11 cellular contexts compared by ENCODE assay signal in the genomic region with DNA sequence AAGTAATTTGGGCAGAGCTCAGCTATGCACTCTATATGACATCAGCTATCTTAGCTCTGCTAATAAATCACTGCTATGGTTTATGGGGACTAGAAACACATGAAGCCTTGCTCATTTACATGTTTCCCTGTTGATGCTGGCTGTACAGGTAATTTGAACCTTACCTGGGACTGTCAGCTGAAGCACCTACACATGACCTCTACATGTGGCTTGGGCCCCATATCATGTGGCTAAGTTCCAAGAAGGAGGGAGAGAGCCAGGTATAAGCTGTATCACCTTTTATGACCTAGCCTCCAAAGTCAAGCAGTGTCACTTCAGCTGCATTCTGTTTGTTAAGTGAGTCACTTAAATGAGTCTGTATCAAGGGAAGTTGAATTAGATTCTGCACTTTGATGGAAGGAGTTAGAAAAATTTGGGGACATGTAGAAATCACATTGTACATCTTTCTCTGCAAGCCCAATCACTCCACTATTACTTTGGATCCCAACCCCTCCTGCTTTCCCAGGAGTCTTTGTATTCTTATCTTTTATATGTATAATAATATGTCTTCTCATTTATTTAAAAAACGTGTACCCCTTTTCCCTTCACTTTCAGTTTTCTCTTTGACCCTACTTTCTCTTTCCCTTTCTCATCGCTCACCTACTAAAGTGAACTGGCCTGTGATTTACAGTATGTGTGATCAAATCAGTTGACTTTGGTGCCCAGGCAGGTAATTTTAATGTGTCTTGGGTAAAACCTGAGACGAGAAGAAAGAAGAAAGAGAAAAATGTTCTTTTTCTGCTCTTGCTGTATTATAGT. TPM values are rescaled to one million over a fixed set of nuclear protein-coding genes. Genes with fewer than 3 reads are reported as not detected.
DNase-seq lines count a peak whose midpoint lies in the region; ATAC-seq and TF ChIP-seq lines count a peak whose summit lies in the region.
"Had no signal": no experiment of that assay in that cellular context is flagged by ENCODE, and none has a peak within 500 bp of the region (broad histone marks: within the 10 kb centered on the region; RNA-seq: fewer than 3 reads in every experiment).

No MANE protein-coding gene starts in this region.

- no peaks in the 10 kb centered on the region for H3K27me3 Mint-ChIP-seq in Caco-2 (ENCODE audit: insufficient read depth, unreplicated experiment)

- ATAC-seq in GM21381 (IDR thresholded peaks at IDR 0.05; ENCODE audit: unreplicated experiment) (peak; percentile 81), HG03558 (IDR thresholded peaks at IDR 0.05; ENCODE audit: extremely low read depth, unreplicated experiment) (peak; percentile 40)

- H3K27ac ChIP-seq in fibroblast of lung (ENCODE audit: insufficient read depth, low read length): no peak overlapping the region
- H3K27ac ChIP-seq: cardiac muscle cell had no signal

- H3K4me3 ChIP-seq in GM06990 (replicated peaks; ENCODE audit: low read depth, low read length) (peak overlapping the region; percentile 11; the same call in 1 of the 2 replicates), fibroblast of lung (replicated peaks in 1 of 4; ENCODE audit: control extremely low read depth in 1 of 4, insufficient read depth in 1 of 4, low read depth in 3 of 4, low read length in 4 of 4) (no peak overlapping the region), Caco-2 (ENCODE audit: low read depth, low read length) (no peak overlapping the region)
- H3K4me3 ChIP-seq: cardiac muscle cell had no signal

- DNase-seq in GM06990 (ENCODE audit: extremely low read depth, insufficient read length) (no peak), fibroblast of lung (ENCODE audit: low read depth in 2 of 2) (no peak), T1000 (lab: John Stamatoyannopoulos, UW) (no peak), GF-D8 (lab: John Stamatoyannopoulos, UW) (no peak), Caco-2 (no peak), activated gamma-delta T cell (lab: John Stamatoyannopoulos, UW) (no peak)
- DNase-seq: nucleus accumbens, substantia nigra had no signal

- no peak overlapping the region for H3K27ac Mint-ChIP-seq in Caco-2 (ENCODE audit: unreplicated experiment)

- POLR2A ChIA-PET in Caco-2 (lab: Charles Lee): no interaction called here

- H4K20me1 ChIP-seq in fibroblast of lung (ENCODE audit: control insufficient read depth, extremely low read depth, insufficient read depth, low read length): no peaks in the 10 kb centered on the region

- H3K36me3 Mint-ChIP-seq in Caco-2 (ENCODE audit: insufficient read depth, unreplicated experiment): no peaks in the 10 kb centered on the region

- H3K9me3 ChIP-seq in fibroblast of lung (ENCODE audit: control insufficient read depth, insufficient read depth, low read depth, low read length) (no peaks in the 10 kb centered on the region), Caco-2 (no peaks in the 10 kb centered on the region)

- H3K27me3 ChIP-seq in GM06990 (replicated peaks; ENCODE audit: control insufficient read depth, insufficient read depth, low read length) (no peaks in the 10 kb centered on the region), fibroblast of lung (ENCODE audit: control insufficient read depth, insufficient read depth, low read length) (no peaks in the 10 kb centered on the region), Caco-2 (replicated peaks; ENCODE audit: control insufficient read depth, insufficient read depth, low read length) (no peaks in the 10 kb centered on the region)
- H3K27me3 ChIP-seq: cardiac muscle cell had no signal

- H2AFZ ChIP-seq in fibroblast of lung (ENCODE audit: low read length): no peak overlapping the region

- peak overlapping the region; percentile 29 for H3K4me2 ChIP-seq in fibroblast of lung (ENCODE audit: extremely low read depth, insufficient read depth, low read length)

- H3K79me2 ChIP-seq in fibroblast of lung (ENCODE audit: control insufficient read depth, insufficient read depth, low read length): no peaks in the 10 kb centered on the region

- TF ChIP-seq CTCF in GM06990 (IDR thresholded peaks at IDR 0.05; ENCODE audit: insufficient read depth, low read length, poor library complexity, severe bottlenecking) (no peak), fibroblast of lung (conservative IDR thresholded peaks at IDR 0.05 in 1 of 2, IDR thresholded peaks at IDR 0.05 in 1 of 2; ENCODE audit: low read depth in 1 of 2, low read length in 2 of 2) (no peak), Caco-2 (IDR thresholded peaks at IDR 0.05; ENCODE audit: insufficient read depth in 1 of 2, low read depth in 1 of 2, low read length in 1 of 2, severe bottlenecking in 1 of 2, unreplicated experiment in 1 of 2) (no peak)

- CTCF ChIA-PET in Caco-2 (lab: Charles Lee): no interaction called here

- H3K9ac ChIP-seq in fibroblast of lung (ENCODE audit: insufficient read depth, low read length): no peak overlapping the region

- no peak overlapping the region for H3K4me3 Mint-ChIP-seq in Caco-2 (ENCODE audit: unreplicated experiment)

- H3K4me1 ChIP-seq in fibroblast of lung (ENCODE audit: control insufficient read depth, extremely low read depth, insufficient read depth, low read length) (peaks cover 7% of the 10 kb centered on the region), Caco-2 (no peaks in the 10 kb centered on the region)

- BruUV-seq in Caco-2 (replicated peaks; lab: Mats Ljungman, UMichigan): no TSS peak

- H3K9me3 Mint-ChIP-seq in Caco-2 (ENCODE audit: unreplicated experiment): no peaks in the 10 kb centered on the region

- intact Hi-C loops in Caco-2 (cut with micrococcal nuclease; ENCODE audit: unreplicated experiment): no loop called here

- H3K4me1 Mint-ChIP-seq in Caco-2 (ENCODE audit: low read depth, unreplicated experiment): peaks cover 12% of the 10 kb centered on the region

- no peaks in the 10 kb centered on the region for H3K36me3 ChIP-seq in GM06990 (ENCODE audit: control insufficient read depth, insufficient read depth, low read length)
- H3K36me3 ChIP-seq in fibroblast of lung (ENCODE audit: control insufficient read depth, insufficient read depth, low read length): no peaks in the 10 kb centered on the region
- H3K36me3 ChIP-seq in Caco-2 (ENCODE audit: control insufficient read depth, insufficient read depth, low read length): no peaks in the 10 kb centered on the region
- H3K36me3 ChIP-seq: cardiac muscle cell had no signal

RNA-seq across cellular contexts. Expression of gene PRKACB, which starts 53.4 kb away (rescaled TPM):
- total RNA-seq in fibroblast of lung (18.5 and 22.0 TPM in 2 replicates), Caco-2 (2022) (3.2 and 3.4 TPM in 2 replicates)
- polyA plus RNA-seq in fibroblast of lung: 28.3 and 32.6 TPM in 2 replicates
- 15.4 and 17.2 TPM in 2 replicates for polyA plus RNA-seq in fibroblast of lung (2012)
- polyA minus RNA-seq in fibroblast of lung (ENCODE audit: low replicate concordance): 2.7 and 5.5 TPM in 2 replicates
